ENCODE assay signal across 2 cellular contexts in the genomic region with DNA sequence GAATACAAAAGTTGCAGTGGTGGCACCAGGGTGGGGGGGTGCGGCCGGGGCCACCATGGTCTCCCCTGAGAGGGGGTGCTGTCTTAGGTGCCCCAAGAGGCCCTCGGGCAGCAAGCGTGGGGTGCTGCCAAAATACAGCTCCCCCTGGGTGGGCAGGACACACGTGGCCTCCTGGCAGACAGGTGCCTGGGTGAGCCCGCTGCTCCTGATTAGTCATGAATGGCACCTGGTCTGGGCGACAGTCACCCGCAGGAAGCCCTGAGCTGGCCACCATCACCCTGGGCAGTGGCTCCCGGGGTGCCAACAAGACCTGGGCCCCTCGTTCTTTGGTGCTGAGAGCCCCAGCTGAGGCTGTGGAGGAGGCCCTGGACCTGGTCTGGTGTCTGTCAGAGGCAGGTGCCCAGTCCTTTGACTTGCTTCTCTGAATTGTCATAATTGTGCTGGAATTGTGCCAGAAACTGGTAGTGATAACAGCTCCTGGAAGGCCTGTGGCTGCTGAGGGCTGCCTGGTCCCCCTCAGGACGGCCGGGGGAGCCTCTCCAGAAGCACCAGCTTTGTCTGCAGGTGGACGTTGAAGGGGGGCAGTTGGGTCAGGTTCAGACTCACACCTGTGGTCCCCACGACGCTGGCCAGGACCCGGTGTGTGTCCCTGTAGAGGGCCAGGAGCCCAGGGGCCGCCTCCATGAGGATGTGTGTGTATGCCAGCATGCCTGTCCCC.
A peak's percentile ranks its signal among the peaks of the same experiment; 100 is the strongest.
TF ChIP-seq lines count a peak whose summit lies in the region.

No MANE protein-coding gene starts in this region.

TF ChIP-seq in IMR-90, 13 proteins besides CTCF, POLR2A, EP300 and RAD21:
- TF ChIP-seq MXI1 (IDR thresholded peaks at IDR 0.05; ENCODE audit: borderline replicate concordance, low read depth, low read length) (no peak), BHLHE40 (IDR thresholded peaks at IDR 0.05; ENCODE audit: low read depth, low read length) (no peak), RCOR1 (IDR thresholded peaks at IDR 0.05; ENCODE audit: insufficient replicate concordance, low read length) (no peak), FOS (IDR thresholded peaks at IDR 0.05; ENCODE audit: low read depth, low read length) (no peak), MAZ (IDR thresholded peaks at IDR 0.05; ENCODE audit: borderline replicate concordance, low read depth, low read length) (no peak), USF2 (IDR thresholded peaks at IDR 0.05; ENCODE audit: low read depth, low read length) (no peak), CHD1 (IDR thresholded peaks at IDR 0.05; ENCODE audit: low read depth, low read length) (no peak), ELK1 (IDR thresholded peaks at IDR 0.05; ENCODE audit: borderline replicate concordance, low read depth, low read length) (no peak), CEBPB (IDR thresholded peaks at IDR 0.05; ENCODE audit: low read depth, low read length) (no peak), MAFK (IDR thresholded peaks at IDR 0.05; ENCODE audit: low read depth, low read length) (no peak)

TF ChIP-seq in HepG2, 621 proteins besides CTCF, POLR2A, EP300 and RAD21:
- TF ChIP-seq POLR2AphosphoS2 (IDR thresholded peaks at IDR 0.05; ENCODE audit: low read depth, low read length) (no peak), FOXA3 (CRISPR knock-in tag; IDR thresholded peaks at IDR 0.05) (no peak), MYC (CRISPR knock-in tag; IDR thresholded peaks at IDR 0.05; ENCODE audit: borderline replicate concordance) (no peak), GABPB1 (CRISPR knock-in tag; IDR thresholded peaks at IDR 0.05) (no peak), AGO2 (optimal IDR thresholded peaks at IDR 0.05; ENCODE audit: low read depth, low read length) (peak; percentile 61), POGZ (CRISPR knock-in tag; IDR thresholded peaks at IDR 0.05) (no peak), KAT7 (CRISPR knock-in tag; IDR thresholded peaks at IDR 0.05; ENCODE audit: borderline replicate concordance) (no peak)
- TF ChIP-seq, protein P1, sequence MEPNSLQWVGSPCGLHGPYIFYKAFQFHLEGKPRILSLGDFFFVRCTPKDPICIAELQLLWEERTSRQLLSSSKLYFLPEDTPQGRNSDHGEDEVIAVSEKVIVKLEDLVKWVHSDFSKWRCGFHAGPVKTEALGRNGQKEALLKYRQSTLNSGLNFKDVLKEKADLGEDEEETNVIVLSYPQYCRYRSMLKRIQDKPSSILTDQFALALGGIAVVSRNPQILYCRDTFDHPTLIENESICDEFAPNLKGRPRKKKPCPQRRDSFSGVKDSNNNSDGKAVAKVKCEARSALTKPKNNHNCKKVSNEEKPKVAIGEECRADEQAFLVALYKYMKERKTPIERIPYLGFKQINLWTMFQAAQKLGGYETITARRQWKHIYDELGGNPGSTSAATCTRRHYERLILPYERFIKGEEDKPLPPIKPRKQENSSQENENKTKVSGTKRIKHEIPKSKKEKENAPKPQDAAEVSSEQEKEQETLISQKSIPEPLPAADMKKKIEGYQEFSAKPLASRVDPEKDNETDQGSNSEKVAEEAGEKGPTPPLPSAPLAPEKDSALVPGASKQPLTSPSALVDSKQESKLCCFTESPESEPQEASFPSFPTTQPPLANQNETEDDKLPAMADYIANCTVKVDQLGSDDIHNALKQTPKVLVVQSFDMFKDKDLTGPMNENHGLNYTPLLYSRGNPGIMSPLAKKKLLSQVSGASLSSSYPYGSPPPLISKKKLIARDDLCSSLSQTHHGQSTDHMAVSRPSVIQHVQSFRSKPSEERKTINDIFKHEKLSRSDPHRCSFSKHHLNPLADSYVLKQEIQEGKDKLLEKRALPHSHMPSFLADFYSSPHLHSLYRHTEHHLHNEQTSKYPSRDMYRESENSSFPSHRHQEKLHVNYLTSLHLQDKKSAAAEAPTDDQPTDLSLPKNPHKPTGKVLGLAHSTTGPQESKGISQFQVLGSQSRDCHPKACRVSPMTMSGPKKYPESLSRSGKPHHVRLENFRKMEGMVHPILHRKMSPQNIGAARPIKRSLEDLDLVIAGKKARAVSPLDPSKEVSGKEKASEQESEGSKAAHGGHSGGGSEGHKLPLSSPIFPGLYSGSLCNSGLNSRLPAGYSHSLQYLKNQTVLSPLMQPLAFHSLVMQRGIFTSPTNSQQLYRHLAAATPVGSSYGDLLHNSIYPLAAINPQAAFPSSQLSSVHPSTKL (CRISPR knock-in tag; IDR thresholded peaks at IDR 0.05) = no peak
